Comparison of ENCODE assay signal across 8 cellular contexts in genomic region chr7:1466524-1467271, GRCh38. TPM values are rescaled to one million over a fixed set of nuclear protein-coding genes. Genes with fewer than 3 reads are reported as not detected.
A peak's percentile ranks its signal among the peaks of the same experiment; 100 is the strongest.
DNase-seq lines count a peak whose midpoint lies in the region; ATAC-seq and TF ChIP-seq lines count a peak whose summit lies in the region.

No MANE protein-coding gene starts in this region.

- H4K8ac ChIP-seq in IMR-90 (ENCODE audit: low read depth in 2 of 2, low read length in 2 of 2) = peak overlapping the region in 1 of 2 experiments; percentile 40; a peak in 1 of 4 replicates
- peak overlapping the region; percentile 77 for H4K8ac ChIP-seq in mesenchymal stem cell (ENCODE audit: low read length)

- H3K56ac ChIP-seq in IMR-90 (ENCODE audit: extremely low read depth, insufficient read depth, low read length) = no peak overlapping the region

- no peak overlapping the region for H2BK120ac ChIP-seq in IMR-90 (ENCODE audit: low read depth, low read length)
- H2BK120ac ChIP-seq in mesenchymal stem cell (ENCODE audit: low read depth, low read length) = no peak overlapping the region

- H3K18ac ChIP-seq in IMR-90 (ENCODE audit: low read depth, low read length) (no peak overlapping the region), mesenchymal stem cell (ENCODE audit: low read depth in 1 of 2, low read length in 2 of 2) (peak overlapping the region; percentile 58 to 80)

- no peaks in the 10 kb centered on the region for H4K20me1 ChIP-seq in IMR-90 (ENCODE audit: insufficient read depth, low read length)

- in situ Hi-C loops in IMR-90 (cut with MboI; ENCODE audit: low sequenced_read_pairs) = no loop called here

- peak overlapping the region; percentile 11; the same call in 1 of the 2 replicates for H3K9ac ChIP-seq in IMR-90 (ENCODE audit: low read depth, low read length)
- H3K9ac ChIP-seq in mesenchymal stem cell (ENCODE audit: low read length) = peak overlapping the region; percentile 61

- H2BK15ac ChIP-seq in IMR-90 (ENCODE audit: low read depth, low read length) (no peak overlapping the region; the same call in 2 of the 3 replicates), mesenchymal stem cell (ENCODE audit: low read depth, poor library complexity, severe bottlenecking) (peak overlapping the region; percentile 56)

- H3K4me1 ChIP-seq in IMR-90 (ENCODE audit: control insufficient read depth, insufficient read depth, low read length) = peaks cover 10% of the 10 kb centered on the region
- peaks cover 16% of the 10 kb centered on the region for H3K4me1 ChIP-seq in mesenchymal stem cell (ENCODE audit: control insufficient read depth, insufficient read depth, low read depth, low read length)

- CTCF ChIA-PET in IMR-90 (lab: Yijun Ruan, JAX) = no interaction called here

- H2BK20ac ChIP-seq in IMR-90 (ENCODE audit: low read depth, low read length) = no peak overlapping the region

- no CpG with 5 or more reads among the region's 17 CpGs for WGBS in IMR-90 (ENCODE audit: extremely low coverage in 2 of 2, insufficient read length in 1 of 2), 2 experiments
- WGBS in mesenchymal stem cell = 54% methylated on average over 17 of the region's 17 CpGs

- peaks cover 3% of the 10 kb centered on the region; the same call in 1 of the 2 replicates for H3K9me1 ChIP-seq in IMR-90 (ENCODE audit: insufficient read depth, low read length)

- no peak overlapping the region for H3K14ac ChIP-seq in IMR-90 (replicated peaks; ENCODE audit: low read depth, low read length)
- peak overlapping the region in 1 of 2 experiments; percentile 11 for H3K14ac ChIP-seq in mesenchymal stem cell (ENCODE audit: low read length in 2 of 2)

- BruUV-seq in IMR-90 (replicated peaks; lab: Mats Ljungman, UMichigan) = no TSS peak

- POLR2A ChIA-PET in IMR-90 (lab: Charles Lee; ENCODE audit: unreplicated experiment) = no interaction called here

- no peak overlapping the region for H3K4me3 ChIP-seq in IMR-90 (ENCODE audit: insufficient read depth, low read depth, low read length)
- H3K4me3 ChIP-seq in dorsolateral prefrontal cortex = no peak overlapping the region
- peak overlapping the region in 1 of 2 experiments; percentile 29 for H3K4me3 ChIP-seq in mesenchymal stem cell (ENCODE audit: insufficient read depth in 1 of 2, low read depth in 1 of 2, low read length in 2 of 2)

- dilution Hi-C loops in IMR-90 (cut with HindIII; ENCODE audit: low sequenced_read_pairs, unreplicated experiment) = no loop called here

- intact Hi-C loops in IMR-90 (cut with micrococcal nuclease) (no loop called here), dorsolateral prefrontal cortex (cut with DNase I) (no loop called here)

- peak overlapping the region in 1 of 2 experiments; percentile 29 for H2BK12ac ChIP-seq in mesenchymal stem cell (ENCODE audit: low read length in 2 of 2)

- H3K23ac ChIP-seq in IMR-90 (ENCODE audit: low read depth, low read length) (no peak overlapping the region), mesenchymal stem cell (ENCODE audit: low read length in 2 of 2) (no peak overlapping the region)

- peak; percentile 86 for ATAC-seq in IMR-90 (ENCODE audit: low read depth)
- no peak for ATAC-seq in HG03520 (IDR thresholded peaks at IDR 0.05; ENCODE audit: unreplicated experiment)
- no peak for ATAC-seq in GM21737 (IDR thresholded peaks at IDR 0.05; ENCODE audit: unreplicated experiment)

- H3K9me3 ChIP-seq in IMR-90 (ENCODE audit: control insufficient read depth, insufficient read depth, low read length) (no peaks in the 10 kb centered on the region), mesenchymal stem cell (ENCODE audit: control insufficient read depth, low read length) (no peaks in the 10 kb centered on the region)

- H4K5ac ChIP-seq in IMR-90 (ENCODE audit: low read depth, low read length) = no peak overlapping the region; the same call in 1 of the 2 replicates

- TF ChIP-seq POLR2A in IMR-90 (IDR thresholded peaks at IDR 0.05; ENCODE audit: low read depth, low read length) = no peak

- H2BK5ac ChIP-seq in IMR-90 (ENCODE audit: low read depth, low read length, poor library complexity, severe bottlenecking) = peak overlapping the region; percentile 3
- no peak overlapping the region for H2BK5ac ChIP-seq in mesenchymal stem cell (ENCODE audit: low read depth, low read length, poor library complexity, severe bottlenecking)

- peak overlapping the region; percentile 18 for H3K27ac ChIP-seq in IMR-90 (ENCODE audit: insufficient read depth, low read length)
- peak overlapping the region in 36 of 59 donors; percentile 5 to 78 (median 61) for H3K27ac ChIP-seq in dorsolateral prefrontal cortex
- no peak overlapping the region for H3K27ac ChIP-seq in mesenchymal stem cell (ENCODE audit: low read length, poor library complexity, severe bottlenecking)

- H3K79me1 ChIP-seq in IMR-90 (ENCODE audit: low read depth in 1 of 2, low read length in 2 of 2) (no peaks in the 10 kb centered on the region), mesenchymal stem cell (replicated peaks; ENCODE audit: low read length, poor library complexity, severe bottlenecking) (peaks cover 1% of the 10 kb centered on the region)

- H2AK9ac ChIP-seq in IMR-90 (replicated peaks; ENCODE audit: low read depth, low read length, poor library complexity) = peak overlapping the region; percentile 95

- TF ChIP-seq CTCF in IMR-90 (conservative IDR thresholded peaks at IDR 0.05; ENCODE audit: low read depth, low read length) (no peak), dorsolateral prefrontal cortex (IDR thresholded peaks at IDR 0.05 in 54 of 56, conservative IDR thresholded peaks at IDR 0.05 in 2 of 56; ENCODE audit: low read depth in 1 of 56, partially characterized antibody in 56 of 56) (peak in 1 of 56 donors; percentile 20)

- H2AFZ ChIP-seq in IMR-90 (replicated peaks; ENCODE audit: low read length, poor library complexity) (peak overlapping the region; percentile 64), mesenchymal stem cell (ENCODE audit: low read depth, low read length) (no peak overlapping the region)

- H3K4me2 ChIP-seq in IMR-90 (ENCODE audit: low read depth, low read length) = 0 out of 2 replicates have a peak overlapping the region, but pooled peaks have one; percentile 66
- peak overlapping the region; percentile 49 for H3K4me2 ChIP-seq in mesenchymal stem cell (ENCODE audit: low read length, poor library complexity, severe bottlenecking)

- DNase-seq in A172 (ENCODE audit: low spot score) (peak; percentile 67), IMR-90 (peak; percentile 41), dorsolateral prefrontal cortex (peak in 2 of 10 donors; percentile 43 to 56), mesenchymal stem cell (peak; percentile 77), pons (ENCODE audit: low spot score) (no peak), activated gamma-delta T cell treated with Interleukin-2 at 50 U/mL for 16 hours (no peak)

- H3K27me3 ChIP-seq in IMR-90 (ENCODE audit: control insufficient read depth, insufficient read depth, low read length) (no peaks in the 10 kb centered on the region), dorsolateral prefrontal cortex (no peaks in the 10 kb centered on the region), mesenchymal stem cell (ENCODE audit: control insufficient read depth in 1 of 2, insufficient read depth in 1 of 2, low read length in 2 of 2) (no peaks in the 10 kb centered on the region)

- no peak for TF ChIP-seq RAD21 in IMR-90 (IDR thresholded peaks at IDR 0.05; ENCODE audit: low read length)

- H3K4ac ChIP-seq in IMR-90 (ENCODE audit: low read depth, low read length) (peak overlapping the region; percentile 56; the same call in 1 of the 2 replicates), mesenchymal stem cell (ENCODE audit: low read depth in 1 of 2, low read length in 2 of 2) (peak overlapping the region; percentile 47 to 77)

- H2AK5ac ChIP-seq in IMR-90 (ENCODE audit: low read depth, low read length) (0 out of 2 replicates have a peak overlapping the region, but pooled peaks have one; percentile 29), mesenchymal stem cell (ENCODE audit: low read length, severe bottlenecking) (peak overlapping the region; percentile 86)

- H4K91ac ChIP-seq in IMR-90 (ENCODE audit: insufficient read depth, low read depth, low read length) = peak overlapping the region; percentile 24; the same call in 1 of the 2 replicates
- peak overlapping the region; percentile 78 for H4K91ac ChIP-seq in mesenchymal stem cell (ENCODE audit: low read length)

- H3K36me3 ChIP-seq in IMR-90 (ENCODE audit: control insufficient read depth, insufficient read depth, low read length) (peaks cover 22% of the 10 kb centered on the region; the same call in 1 of the 2 replicates), mesenchymal stem cell (ENCODE audit: control insufficient read depth in 1 of 2, insufficient read depth in 2 of 2, low read depth in 1 of 2, low read length in 2 of 2) (peaks cover 10 to 45% of the 10 kb centered on the region in 2 experiments)

TF ChIP-seq in IMR-90, 13 proteins besides CTCF, POLR2A, EP300 and RAD21:
- TF ChIP-seq MAZ (IDR thresholded peaks at IDR 0.05; ENCODE audit: borderline replicate concordance, low read depth, low read length) = no peak
- TF ChIP-seq ELK1 (IDR thresholded peaks at IDR 0.05; ENCODE audit: borderline replicate concordance, low read depth, low read length) = no peak
- TF ChIP-seq CHD1 (IDR thresholded peaks at IDR 0.05; ENCODE audit: low read depth, low read length) = no peak
TF ChIP-seq in IMR-90: peak in this region for 0.

RNA-seq across cellular contexts. Expression of gene MICALL2, which starts 7.4 kb away (rescaled TPM):
- 21.2 and 28.2 TPM in 2 replicates for total RNA-seq in A172 (2014; rRNA removed; shearing (Covaris generic))
- total RNA-seq in IMR-90 (2012; rRNA removed) (6.1 and 6.6 TPM in 2 replicates), dorsolateral prefrontal cortex (100 to 1,000 TPM in 21 of 120 experiments, 10 to 100 TPM in 99; 38.3 to 170 (median 81.2) TPM)
- polyA plus RNA-seq in IMR-90 (2012; rRNA removed) = 34.1 and 37.2 TPM in 2 replicates
- 14.3 and 22.8 TPM in 2 replicates for polyA plus RNA-seq in IMR-90 (2012; cell fraction: cytosol; rRNA removed)
- 294 and 597 TPM in 2 replicates for polyA plus RNA-seq in IMR-90 (2012; cell fraction: nucleus; rRNA removed; ENCODE audit: low replicate concordance)
- polyA plus RNA-seq in mesenchymal stem cell (2013, experiment 1 of 2) = 31.0 TPM
- 31.5 TPM for polyA plus RNA-seq in mesenchymal stem cell (2013, experiment 2 of 2)

RNA-seq across cellular contexts. Expression of gene INTS1, which starts 37.5 kb away (rescaled TPM):
- total RNA-seq in A172 (2014; rRNA removed; shearing (Covaris generic)) = 45.3 and 49.6 TPM in 2 replicates
- 9.3 and 10.0 TPM in 2 replicates for total RNA-seq in IMR-90 (2012; rRNA removed)
- 40.1 and 47.1 TPM in 2 replicates for polyA plus RNA-seq in IMR-90 (2012; rRNA removed)
- 32.2 and 35.8 TPM in 2 replicates for polyA plus RNA-seq in IMR-90 (2012; cell fraction: cytosol; rRNA removed)
- 80.3 and 296 TPM in 2 replicates for polyA plus RNA-seq in IMR-90 (2012; cell fraction: nucleus; rRNA removed; ENCODE audit: low replicate concordance)
- 100 to 1,000 TPM in 104 of 120 experiments, 10 to 100 TPM in 16; 86.1 to 155 (median 115) TPM for total RNA-seq in dorsolateral prefrontal cortex
- polyA plus RNA-seq in mesenchymal stem cell (2013, experiment 1 of 2) = 23.4 TPM
- 22.7 TPM for polyA plus RNA-seq in mesenchymal stem cell (2013, experiment 2 of 2)

Comparison
In these comparisons a context has a peak if more than half of its experiments do, and no peak if none do; other contexts are left out.
1. DNase-seq: peak in A172 (single experiment), IMR-90 (single experiment) and mesenchymal stem cell (single experiment); none in pons (single experiment) and activated gamma-delta T cell treated with Interleukin-2 at 50 U/mL for 16 hours (single experiment).